ENCODE assay signal across 2 cellular contexts in the genomic region with DNA sequence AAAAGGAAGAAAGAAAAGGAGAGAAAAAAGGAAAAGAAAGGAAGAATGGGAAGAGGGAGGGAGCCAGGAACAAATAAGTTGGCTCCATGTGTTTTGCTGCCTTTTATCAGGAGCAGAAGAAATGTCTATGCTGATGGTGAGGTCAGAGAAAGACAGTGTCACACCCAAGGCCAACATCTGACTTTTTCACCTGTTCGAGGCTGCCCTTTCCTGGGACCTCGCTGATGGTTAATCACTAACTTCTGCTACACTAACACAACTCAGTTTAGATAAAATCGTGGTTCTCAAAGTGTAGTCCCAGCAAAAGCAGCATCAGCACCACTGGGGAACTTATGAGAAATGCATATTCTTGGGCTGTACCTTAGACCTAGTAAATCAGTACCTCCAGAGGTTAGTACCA.
"Had no signal": no experiment of that assay in that cellular context is flagged by ENCODE, and none has a peak within 500 bp of the region (broad histone marks: within the 10 kb centered on the region; RNA-seq: fewer than 3 reads in every experiment).

No MANE protein-coding gene starts in this region.

- H3K4me3 ChIP-seq: GM12878 had no signal

- DNase-seq: GF-D8 had no signal

- ATAC-seq: GM12878 had no signal
